In genomic region chr2:41546031-41546430, GRCh38 we compare ENCODE assay signal across 3 cellular contexts.
"Had no signal": no experiment of that assay in that cellular context is flagged by ENCODE, and none has a peak within 500 bp of the region (broad histone marks: within the 10 kb centered on the region; RNA-seq: fewer than 3 reads in every experiment).

No MANE protein-coding gene starts in this region.

- DNase-seq: GDM1, GF-D8 had no signal

- ATAC-seq: GM12878 had no signal

- H3K4me3 ChIP-seq: GM12878 had no signal
